In the genomic region with DNA sequence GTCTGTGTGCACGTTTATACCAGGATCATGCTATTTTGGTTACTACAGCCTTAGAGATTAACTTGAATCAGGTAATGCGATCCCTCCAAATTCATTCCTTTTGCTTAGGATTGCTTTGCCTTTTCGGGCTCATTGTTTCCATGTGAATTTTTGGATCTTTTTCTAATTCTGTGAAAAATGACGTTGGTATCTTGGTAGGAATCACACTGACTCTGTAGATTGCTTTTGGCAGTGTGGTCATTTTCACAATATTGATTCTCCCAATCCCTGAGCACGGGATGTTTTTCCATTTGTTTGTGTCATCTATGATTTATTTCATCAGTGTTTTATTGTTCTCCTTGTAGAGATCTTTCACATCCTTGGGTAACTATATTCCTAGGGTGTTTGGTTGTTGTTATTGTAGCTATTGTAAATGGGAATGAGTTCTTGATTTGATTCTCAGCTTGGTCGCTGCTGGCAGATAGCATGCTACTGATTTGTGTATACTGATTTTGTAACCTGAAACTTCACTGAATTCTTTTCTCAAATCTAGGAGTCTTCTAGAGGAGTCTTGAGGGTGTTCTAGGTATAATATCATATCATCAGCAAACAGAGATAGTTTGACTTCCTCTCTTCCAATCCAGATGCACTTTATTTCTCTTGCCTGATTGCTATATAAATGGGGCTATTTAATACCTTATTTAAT, we compare ENCODE assay signal across 32 cellular contexts. TPM values are rescaled to one million over a fixed set of nuclear protein-coding genes. Genes with fewer than 3 reads are reported as not detected.
DNase-seq lines count a peak whose midpoint lies in the region; FAIRE-seq and TF ChIP-seq lines count a peak whose summit lies in the region.
"Had no signal": no experiment of that assay in that cellular context is flagged by ENCODE, and none has a peak within 500 bp of the region (broad histone marks: within the 10 kb centered on the region; RNA-seq: fewer than 3 reads in every experiment).

No MANE protein-coding gene starts in this region.

- H3K27me3 ChIP-seq in DOHH2 (ENCODE audit: control insufficient read depth, low read length) (no peaks in the 10 kb centered on the region), Karpas-422 (ENCODE audit: low read length) (no peaks in the 10 kb centered on the region), adipocyte (replicated peaks; ENCODE audit: control insufficient read depth, insufficient read depth, low read length) (no peaks in the 10 kb centered on the region)
- H3K27me3 ChIP-seq in effector memory CD4-positive, alpha-beta T cell (replicated peaks; ENCODE audit: control insufficient read depth, insufficient read depth, low read length, poor library complexity, severe bottlenecking): no peaks in the 10 kb centered on the region
- H3K27me3 ChIP-seq: esophagus squamous epithelium, hepatocyte, upper lobe of right lung had no signal

- H3F3A ChIP-seq in DOHH2 (ENCODE audit: control insufficient read depth, insufficient read depth): peaks cover 14% of the 10 kb centered on the region

- no peak overlapping the region for H3K4me3 Mint-ChIP-seq in nephron
- H3K4me3 Mint-ChIP-seq: activated CD4-positive, alpha-beta T cell treated with anti-CD3 and anti-CD28 coated beads for 36 hours; activated CD8-positive, alpha-beta T cell treated with anti-CD3 and anti-CD28 coated beads, Interleukin-2, amount 10 ng/mL, durations not matched to agents 7 days and 5 days; activated T-helper 17 cell treated with anti-CD3 and anti-CD28 coated beads, Interleukin-2, amount 50 U/mL, for 72 hours; brain; natural killer cell treated with Interleukin-12 subunit alpha and Interleukin-12 subunit beta and Interleukin-15 and Interleukin-18, amount 100 ng/mL, for 72 hours had no signal

- H3K36me3 ChIP-seq in DOHH2 (ENCODE audit: control insufficient read depth, low read length) (no peaks in the 10 kb centered on the region), Karpas-422 (ENCODE audit: insufficient read depth, low read length) (no peaks in the 10 kb centered on the region), adipocyte (ENCODE audit: control insufficient read depth, insufficient read depth, low read length, severe bottlenecking) (no peaks in the 10 kb centered on the region), kidney (ENCODE audit: control insufficient read depth in 1 of 2, insufficient read depth in 2 of 2, low read length in 2 of 2) (no peaks in the 10 kb centered on the region)
- H3K36me3 ChIP-seq in effector memory CD4-positive, alpha-beta T cell (ENCODE audit: control insufficient read depth, insufficient read depth, low read length): no peaks in the 10 kb centered on the region
- H3K36me3 ChIP-seq: esophagus squamous epithelium, upper lobe of right lung had no signal

- peaks cover 1% of the 10 kb centered on the region for H3K36me3 Mint-ChIP-seq in nephron (ENCODE audit: low read depth)
- H3K36me3 Mint-ChIP-seq: natural killer cell treated with Interleukin-12 subunit alpha and Interleukin-12 subunit beta and Interleukin-15 and Interleukin-18, amount 100 ng/mL, for 72 hours had no signal

- intact Hi-C loops in kidney (cut with DNase I): no loop called here

- peak overlapping the region; percentile 34 for H3K27ac ChIP-seq in DOHH2 (ENCODE audit: low read depth, low read length)
- H3K27ac ChIP-seq in Karpas-422 (ENCODE audit: low read length): peak overlapping the region; percentile 47
- no peak overlapping the region for H3K27ac ChIP-seq in kidney (ENCODE audit: low read depth in 2 of 2, low read length in 2 of 2)
- H3K27ac ChIP-seq in caudate nucleus (ENCODE audit: low read depth, low read length): no peak overlapping the region
- H3K27ac ChIP-seq in effector memory CD4-positive, alpha-beta T cell (ENCODE audit: insufficient read depth, low read length, poor library complexity, severe bottlenecking): no peak overlapping the region
- H3K27ac ChIP-seq: esophagus squamous epithelium, hepatocyte, SK-N-MC, upper lobe of right lung had no signal

- DNase-seq in Karpas-422 (no peak), adipocyte (ENCODE audit: low read depth) (peak; percentile 23), iPS-NIHi11 (ENCODE audit: low spot score) (no peak), kidney (no peak), caudate nucleus (lab: John Stamatoyannopoulos, UW) (no peak)
- DNase-seq in effector memory CD4-positive, alpha-beta T cell: no peak
- DNase-seq: activated CD4-positive, alpha-beta T cell treated with anti-CD3 and anti-CD28 coated beads for 36 hours; activated CD8-positive, alpha-beta T cell treated with anti-CD3 and anti-CD28 coated beads, Interleukin-2, amount 10 ng/mL, durations not matched to agents 7 days and 5 days; activated naive CD4-positive, alpha-beta T cell treated with anti-CD3 and anti-CD28 coated beads, Interleukin-2, amount 50 U/mL, for 16 hours; amniotic stem cell; Calu3; cerebellar nuclear complex; DMS79 treated with DMSO at 0.1 percent for 48 hours; esophagus squamous epithelium; left cardiac atrium; mucosa of descending colon; NCI-H1048; NCI-H2107; stimulated activated CD4-positive, alpha-beta T cell treated with anti-CD3 and anti-CD28 coated beads, Interleukin-15, amount 100 ng/mL, for 24 hours; stimulated activated CD4-positive, alpha-beta T cell treated with anti-CD3 and anti-CD28 coated beads, Interleukin-4, amount 100 ng/mL, for 4 hours; substantia nigra; upper lobe of right lung had no signal

- H3K4me1 ChIP-seq in DOHH2 (ENCODE audit: control insufficient read depth, low read length): peaks cover 56% of the 10 kb centered on the region
- H3K4me1 ChIP-seq in Karpas-422 (ENCODE audit: low read length): peaks cover 39% of the 10 kb centered on the region
- H3K4me1 ChIP-seq in adipocyte (ENCODE audit: control insufficient read depth, insufficient read depth, low read length): peaks cover 17% of the 10 kb centered on the region
- H3K4me1 ChIP-seq in kidney (ENCODE audit: control insufficient read depth in 1 of 2, insufficient read depth in 1 of 2, low read depth in 1 of 2, low read length in 2 of 2): no peaks in the 10 kb centered on the region
- H3K4me1 ChIP-seq in effector memory CD4-positive, alpha-beta T cell (ENCODE audit: control insufficient read depth, insufficient read depth, low read length, poor library complexity, severe bottlenecking): no peaks in the 10 kb centered on the region

- H4K20me1 ChIP-seq in DOHH2 (ENCODE audit: control insufficient read depth, insufficient read depth, low read depth, low read length) (no peaks in the 10 kb centered on the region), Karpas-422 (ENCODE audit: insufficient read depth, low read depth, low read length) (no peaks in the 10 kb centered on the region)

- H3K9me3 ChIP-seq in DOHH2 (ENCODE audit: control insufficient read depth, insufficient read depth, low read length) (0 out of 2 replicates have a peak, but pooled peaks cover 2% of the 10 kb centered on the region), Karpas-422 (ENCODE audit: low read length) (no peaks in the 10 kb centered on the region), adipocyte (ENCODE audit: control insufficient read depth, low read length) (no peaks in the 10 kb centered on the region), kidney (ENCODE audit: control insufficient read depth in 1 of 2, low read length in 2 of 2) (no peaks in the 10 kb centered on the region)
- no peaks in the 10 kb centered on the region for H3K9me3 ChIP-seq in effector memory CD4-positive, alpha-beta T cell (ENCODE audit: control insufficient read depth, low read length)
- H3K9me3 ChIP-seq: esophagus squamous epithelium, mucosa of descending colon, upper lobe of right lung had no signal

- H3K4me3 ChIP-seq in DOHH2 (ENCODE audit: low read length) (peak overlapping the region; percentile 32), Karpas-422 (ENCODE audit: low read length) (peak overlapping the region; percentile 41), adipocyte (ENCODE audit: low read length) (no peak overlapping the region), kidney (ENCODE audit: low read length in 2 of 2) (no peak overlapping the region)
- no peak overlapping the region for H3K4me3 ChIP-seq in effector memory CD4-positive, alpha-beta T cell (ENCODE audit: insufficient read depth, low read depth, low read length, poor library complexity, severe bottlenecking)
- H3K4me3 ChIP-seq: esophagus squamous epithelium, hepatocyte, lung, mucosa of descending colon, SK-N-MC, upper lobe of right lung had no signal

- H3K79me2 ChIP-seq in DOHH2 (ENCODE audit: control insufficient read depth, low read length): peaks cover 71% of the 10 kb centered on the region
- H3K79me2 ChIP-seq in Karpas-422 (ENCODE audit: low read length): peaks cover 5% of the 10 kb centered on the region; the same call in 1 of the 2 replicates

- no peak for FAIRE-seq in kidney (lab: Jason Lieb, UNC)
- FAIRE-seq: A204.1, endometrium had no signal

- TF ChIP-seq CTCF in DOHH2 (IDR thresholded peaks at IDR 0.05; ENCODE audit: low read depth, low read length, poor library complexity, severe bottlenecking) (no peak), nephron (IDR thresholded peaks at IDR 0.05; ENCODE audit: unreplicated experiment in 3 of 3) (no peak), kidney (IDR thresholded peaks at IDR 0.05; ENCODE audit: borderline replicate concordance, extremely low read depth, insufficient read depth) (no peak)

- no peaks in the 10 kb centered on the region for H3K27me3 Mint-ChIP-seq in nephron (ENCODE audit: low read depth)
- H3K27me3 Mint-ChIP-seq: activated CD4-positive, alpha-beta T cell treated with anti-CD3 and anti-CD28 coated beads for 36 hours; activated T-helper 17 cell treated with anti-CD3 and anti-CD28 coated beads, Interleukin-2, amount 50 U/mL, for 72 hours; brain; natural killer cell treated with Interleukin-12 subunit alpha and Interleukin-12 subunit beta and Interleukin-15 and Interleukin-18, amount 100 ng/mL, for 72 hours had no signal

- H3K9me3 Mint-ChIP-seq in nephron: no peaks in the 10 kb centered on the region
- H3K9me3 Mint-ChIP-seq: activated T-helper 17 cell treated with anti-CD3 and anti-CD28 coated beads, Interleukin-2, amount 50 U/mL, for 72 hours; natural killer cell treated with Interleukin-12 subunit alpha and Interleukin-12 subunit beta and Interleukin-15 and Interleukin-18, amount 100 ng/mL, for 72 hours had no signal

- H2AFZ ChIP-seq in Karpas-422 (ENCODE audit: low read length): no peak overlapping the region
- H2AFZ ChIP-seq: hepatocyte had no signal

- peak overlapping the region; percentile 23 to 66 (median 34) for H3K27ac Mint-ChIP-seq in nephron
- H3K27ac Mint-ChIP-seq: activated CD4-positive, alpha-beta T cell treated with anti-CD3 and anti-CD28 coated beads for 36 hours; activated CD8-positive, alpha-beta T cell treated with anti-CD3 and anti-CD28 coated beads, Interleukin-2, amount 10 ng/mL, durations not matched to agents 7 days and 5 days; activated T-helper 17 cell treated with anti-CD3 and anti-CD28 coated beads, Interleukin-2, amount 50 U/mL, for 72 hours; natural killer cell treated with Interleukin-12 subunit alpha and Interleukin-12 subunit beta and Interleukin-15 and Interleukin-18, amount 100 ng/mL, for 72 hours had no signal

- H3K4me2 ChIP-seq in DOHH2 (ENCODE audit: low read length): peak overlapping the region; percentile 48
- H3K4me2 ChIP-seq in Karpas-422 (ENCODE audit: low read depth, low read length, poor library complexity, severe bottlenecking): peak overlapping the region; percentile 64
- H3K4me2 ChIP-seq: hepatocyte had no signal

- H3K4me1 Mint-ChIP-seq in nephron: peaks cover 11% of the 10 kb centered on the region

- H3K9me2 ChIP-seq in DOHH2 (replicated peaks; ENCODE audit: control insufficient read depth, low read length) (no peaks in the 10 kb centered on the region), Karpas-422 (replicated peaks; ENCODE audit: insufficient read depth, low read length) (no peaks in the 10 kb centered on the region)

- H3K9ac ChIP-seq in Karpas-422 (ENCODE audit: low read length) (peak overlapping the region; percentile 13; the same call in 1 of the 2 replicates), adipocyte (ENCODE audit: low read length) (no peak overlapping the region), kidney (ENCODE audit: low read length in 2 of 2) (no peak overlapping the region)

RNA-seq across cellular contexts. Expression of a gene that starts 18.2 kb away (rescaled TPM):
- 2.6 and 6.3 TPM in 2 replicates for total RNA-seq in Karpas-422 (2014; rRNA removed; shearing (Covaris generic); ENCODE audit: low replicate concordance)
- total RNA-seq in kidney: 38.6 TPM
- 28.7 TPM for polyA plus RNA-seq in kidney (ENCODE audit: insufficient read depth, low read depth, low replicate concordance)

RNA-seq across cellular contexts. Expression of a gene that starts 54.1 kb away (rescaled TPM):
- 45.3 and 84.8 TPM in 2 replicates for total RNA-seq in Karpas-422 (2014; rRNA removed; shearing (Covaris generic); ENCODE audit: low replicate concordance)
- total RNA-seq in kidney: 9.3 TPM
- 12.1 TPM for polyA plus RNA-seq in kidney (ENCODE audit: insufficient read depth, low read depth, low replicate concordance)

RNA-seq across cellular contexts. Expression of a gene that starts 54.1 kb away (rescaled TPM):
- 35.5 TPM in 2 replicates for total RNA-seq in Karpas-422 (2014; rRNA removed; shearing (Covaris generic); ENCODE audit: low replicate concordance)
- 25.6 TPM for total RNA-seq in kidney
- polyA plus RNA-seq in kidney (ENCODE audit: insufficient read depth, low read depth, low replicate concordance): 25.6 TPM

RNA-seq across cellular contexts. Expression of a gene that starts 58.5 kb away (rescaled TPM):
- total RNA-seq in Karpas-422 (2014; rRNA removed; shearing (Covaris generic); ENCODE audit: low replicate concordance): 87.0 and 152 TPM in 2 replicates
- 107 TPM for total RNA-seq in kidney
- polyA plus RNA-seq in kidney (ENCODE audit: insufficient read depth, low read depth, low replicate concordance): 65.5 TPM

Comparison
In these comparisons a context has a peak if more than half of its experiments do, and no peak if none do; other contexts are left out.
1. H3K27ac ChIP-seq: peak in DOHH2 (single experiment) and Karpas-422 (single experiment); none in kidney (0 of 2), caudate nucleus (single experiment) and effector memory CD4-positive, alpha-beta T cell (single experiment).
2. H3K4me3 ChIP-seq: peak in DOHH2 (single experiment) and Karpas-422 (single experiment); none in adipocyte (single experiment), kidney (0 of 2) and effector memory CD4-positive, alpha-beta T cell (single experiment).